Comparison of ENCODE assay signal across 1 cellular context in the genomic region with DNA sequence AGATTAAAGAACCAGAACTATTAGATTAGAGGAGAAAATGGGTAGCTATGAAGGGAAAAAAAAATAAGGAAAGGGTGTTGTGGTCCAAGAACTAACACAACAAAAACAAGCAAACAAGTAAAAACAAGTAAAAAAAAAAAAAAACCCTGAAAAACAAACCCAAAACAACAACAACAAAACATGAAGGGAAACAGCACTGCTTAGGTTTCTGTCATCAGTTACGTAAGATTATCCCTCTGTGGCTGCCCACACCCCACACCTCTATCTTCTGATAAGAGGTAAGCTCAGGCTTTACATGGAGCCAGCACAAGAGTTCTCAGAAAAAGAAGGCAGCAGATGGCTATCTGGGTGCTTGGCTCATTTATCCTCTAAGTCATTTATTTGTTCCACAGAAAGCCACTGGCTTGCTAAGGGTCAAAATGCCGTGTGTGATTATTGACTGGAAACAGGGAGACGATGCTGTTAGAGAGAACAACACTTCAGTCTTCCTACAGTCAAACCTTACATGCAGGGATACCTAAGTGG.
TF ChIP-seq lines count a peak whose summit lies in the region.

No MANE protein-coding gene starts in this region.

TF ChIP-seq in K562, 482 proteins besides CTCF, POLR2A, EP300 and RAD21 (continued from another document and continues in another):
- TF ChIP-seq, protein P1, sequence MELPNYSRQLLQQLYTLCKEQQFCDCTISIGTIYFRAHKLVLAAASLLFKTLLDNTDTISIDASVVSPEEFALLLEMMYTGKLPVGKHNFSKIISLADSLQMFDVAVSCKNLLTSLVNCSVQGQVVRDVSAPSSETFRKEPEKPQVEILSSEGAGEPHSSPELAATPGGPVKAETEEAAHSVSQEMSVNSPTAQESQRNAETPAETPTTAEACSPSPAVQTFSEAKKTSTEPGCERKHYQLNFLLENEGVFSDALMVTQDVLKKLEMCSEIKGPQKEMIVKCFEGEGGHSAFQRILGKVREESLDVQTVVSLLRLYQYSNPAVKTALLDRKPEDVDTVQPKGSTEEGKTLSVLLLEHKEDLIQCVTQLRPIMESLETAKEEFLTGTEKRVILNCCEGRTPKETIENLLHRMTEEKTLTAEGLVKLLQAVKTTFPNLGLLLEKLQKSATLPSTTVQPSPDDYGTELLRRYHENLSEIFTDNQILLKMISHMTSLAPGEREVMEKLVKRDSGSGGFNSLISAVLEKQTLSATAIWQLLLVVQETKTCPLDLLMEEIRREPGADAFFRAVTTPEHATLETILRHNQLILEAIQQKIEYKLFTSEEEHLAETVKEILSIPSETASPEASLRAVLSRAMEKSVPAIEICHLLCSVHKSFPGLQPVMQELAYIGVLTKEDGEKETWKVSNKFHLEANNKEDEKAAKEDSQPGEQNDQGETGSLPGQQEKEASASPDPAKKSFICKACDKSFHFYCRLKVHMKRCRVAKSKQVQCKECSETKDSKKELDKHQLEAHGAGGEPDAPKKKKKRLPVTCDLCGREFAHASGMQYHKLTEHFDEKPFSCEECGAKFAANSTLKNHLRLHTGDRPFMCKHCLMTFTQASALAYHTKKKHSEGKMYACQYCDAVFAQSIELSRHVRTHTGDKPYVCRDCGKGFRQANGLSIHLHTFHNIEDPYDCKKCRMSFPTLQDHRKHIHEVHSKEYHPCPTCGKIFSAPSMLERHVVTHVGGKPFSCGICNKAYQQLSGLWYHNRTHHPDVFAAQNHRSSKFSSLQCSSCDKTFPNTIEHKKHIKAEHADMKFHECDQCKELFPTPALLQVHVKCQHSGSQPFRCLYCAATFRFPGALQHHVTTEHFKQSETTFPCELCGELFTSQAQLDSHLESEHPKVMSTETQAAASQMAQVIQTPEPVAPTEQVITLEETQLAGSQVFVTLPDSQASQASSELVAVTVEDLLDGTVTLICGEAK (IDR thresholded peaks at IDR 0.05) = peak; percentile 54; the same call in 1 of the 2 replicates
- TF ChIP-seq, protein P1 (CRISPR knock-in tag; IDR thresholded peaks at IDR 0.05) = no peak
- no peak for TF ChIP-seq NR2C2 (CRISPR knock-in tag; IDR thresholded peaks at IDR 0.05)
- TF ChIP-seq NR2C2 (tag; IDR thresholded peaks at IDR 0.05) = peak; percentile 45
- peak; percentile 84; the same call in 1 of the 2 replicates for TF ChIP-seq POLR2AphosphoS5 (IDR thresholded peaks at IDR 0.05; ENCODE audit: control insufficient read depth, insufficient read depth, low read depth, low read length)
- TF ChIP-seq NFATC3 (IDR thresholded peaks at IDR 0.05) = peak; percentile 85; the same call in 1 of the 2 replicates
- peak; percentile 61; the same call in 1 of the 2 replicates for TF ChIP-seq TRIM28 (IDR thresholded peaks at IDR 0.05)
- TF ChIP-seq, protein P2, sequence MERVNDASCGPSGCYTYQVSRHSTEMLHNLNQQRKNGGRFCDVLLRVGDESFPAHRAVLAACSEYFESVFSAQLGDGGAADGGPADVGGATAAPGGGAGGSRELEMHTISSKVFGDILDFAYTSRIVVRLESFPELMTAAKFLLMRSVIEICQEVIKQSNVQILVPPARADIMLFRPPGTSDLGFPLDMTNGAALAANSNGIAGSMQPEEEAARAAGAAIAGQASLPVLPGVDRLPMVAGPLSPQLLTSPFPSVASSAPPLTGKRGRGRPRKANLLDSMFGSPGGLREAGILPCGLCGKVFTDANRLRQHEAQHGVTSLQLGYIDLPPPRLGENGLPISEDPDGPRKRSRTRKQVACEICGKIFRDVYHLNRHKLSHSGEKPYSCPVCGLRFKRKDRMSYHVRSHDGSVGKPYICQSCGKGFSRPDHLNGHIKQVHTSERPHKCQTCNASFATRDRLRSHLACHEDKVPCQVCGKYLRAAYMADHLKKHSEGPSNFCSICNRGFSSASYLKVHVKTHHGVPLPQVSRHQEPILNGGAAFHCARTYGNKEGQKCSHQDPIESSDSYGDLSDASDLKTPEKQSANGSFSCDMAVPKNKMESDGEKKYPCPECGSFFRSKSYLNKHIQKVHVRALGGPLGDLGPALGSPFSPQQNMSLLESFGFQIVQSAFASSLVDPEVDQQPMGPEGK (CRISPR knock-in tag; IDR thresholded peaks at IDR 0.05; ENCODE audit: borderline replicate concordance) = no peak
- peak; percentile 82 for TF ChIP-seq BCOR (IDR thresholded peaks at IDR 0.05)
- peak; percentile 36 for TF ChIP-seq HMGN3 (IDR thresholded peaks at IDR 0.05; ENCODE audit: borderline replicate concordance, extremely low read depth, insufficient read length, low read depth, low read length)
- TF ChIP-seq RCOR1 (IDR thresholded peaks at IDR 0.05; ENCODE audit: borderline replicate concordance in 1 of 2, low read depth in 2 of 2, low read length in 2 of 2) = peak; percentile 72 to 99; a peak in 3 of 4 replicates
- peak; percentile 75 for TF ChIP-seq SMAD1 (IDR thresholded peaks at IDR 0.05; ENCODE audit: low read depth, low read length, partially characterized antibody)
- peak; percentile 86 for TF ChIP-seq HDAC3 (IDR thresholded peaks at IDR 0.05; ENCODE audit: borderline replicate concordance, partially characterized antibody)
- TF ChIP-seq HDAC6 (IDR thresholded peaks at IDR 0.05; ENCODE audit: low read depth, low read length) = no peak
- TF ChIP-seq, protein P3, sequence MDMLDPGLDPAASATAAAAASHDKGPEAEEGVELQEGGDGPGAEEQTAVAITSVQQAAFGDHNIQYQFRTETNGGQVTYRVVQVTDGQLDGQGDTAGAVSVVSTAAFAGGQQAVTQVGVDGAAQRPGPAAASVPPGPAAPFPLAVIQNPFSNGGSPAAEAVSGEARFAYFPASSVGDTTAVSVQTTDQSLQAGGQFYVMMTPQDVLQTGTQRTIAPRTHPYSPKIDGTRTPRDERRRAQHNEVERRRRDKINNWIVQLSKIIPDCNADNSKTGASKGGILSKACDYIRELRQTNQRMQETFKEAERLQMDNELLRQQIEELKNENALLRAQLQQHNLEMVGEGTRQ (CRISPR knock-in tag; IDR thresholded peaks at IDR 0.05) = no peak
- TF ChIP-seq, protein P4, sequence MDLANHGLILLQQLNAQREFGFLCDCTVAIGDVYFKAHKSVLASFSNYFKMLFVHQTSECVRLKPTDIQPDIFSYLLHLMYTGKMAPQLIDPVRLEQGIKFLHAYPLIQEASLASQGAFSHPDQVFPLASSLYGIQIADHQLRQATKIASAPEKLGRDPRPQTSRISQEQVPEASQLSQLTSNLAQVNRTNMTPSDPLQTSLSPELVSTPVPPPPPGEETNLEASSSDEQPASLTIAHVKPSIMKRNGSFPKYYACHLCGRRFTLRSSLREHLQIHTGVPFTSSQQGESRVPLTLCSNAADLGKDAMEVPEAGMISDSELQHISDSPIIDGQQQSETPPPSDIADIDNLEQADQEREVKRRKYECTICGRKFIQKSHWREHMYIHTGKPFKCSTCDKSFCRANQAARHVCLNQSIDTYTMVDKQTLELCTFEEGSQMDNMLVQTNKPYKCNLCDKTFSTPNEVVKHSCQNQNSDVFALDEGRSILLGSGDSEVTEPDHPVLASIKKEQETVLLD (IDR thresholded peaks at IDR 0.05) = peak; percentile 81
- TF ChIP-seq ZBTB8A (IDR thresholded peaks at IDR 0.05; ENCODE audit: partially characterized antibody) = no peak
- TF ChIP-seq KDM1A (IDR thresholded peaks at IDR 0.05) = peak; percentile 89 to 95
- 0 out of 2 replicates have a peak, but pooled peaks have one; percentile 25 for TF ChIP-seq CBX5 (IDR thresholded peaks at IDR 0.05; ENCODE audit: borderline replicate concordance, low read depth)
- TF ChIP-seq, protein P5, sequence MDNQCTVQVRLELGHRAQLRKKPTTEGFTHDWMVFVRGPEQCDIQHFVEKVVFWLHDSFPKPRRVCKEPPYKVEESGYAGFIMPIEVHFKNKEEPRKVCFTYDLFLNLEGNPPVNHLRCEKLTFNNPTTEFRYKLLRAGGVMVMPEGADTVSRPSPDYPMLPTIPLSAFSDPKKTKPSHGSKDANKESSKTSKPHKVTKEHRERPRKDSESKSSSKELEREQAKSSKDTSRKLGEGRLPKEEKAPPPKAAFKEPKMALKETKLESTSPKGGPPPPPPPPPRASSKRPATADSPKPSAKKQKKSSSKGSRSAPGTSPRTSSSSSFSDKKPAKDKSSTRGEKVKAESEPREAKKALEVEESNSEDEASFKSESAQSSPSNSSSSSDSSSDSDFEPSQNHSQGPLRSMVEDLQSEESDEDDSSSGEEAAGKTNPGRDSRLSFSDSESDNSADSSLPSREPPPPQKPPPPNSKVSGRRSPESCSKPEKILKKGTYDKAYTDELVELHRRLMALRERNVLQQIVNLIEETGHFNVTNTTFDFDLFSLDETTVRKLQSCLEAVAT (IDR thresholded peaks at IDR 0.05) = peak; percentile 88 to 92
- peak; percentile 98 for TF ChIP-seq SMARCA4 (IDR thresholded peaks at IDR 0.05)
- TF ChIP-seq ELF4 (CRISPR knock-in tag; IDR thresholded peaks at IDR 0.05) = peak; percentile 80; the same call in 1 of the 2 replicates
- peak; percentile 77 for TF ChIP-seq CCNT2 (IDR thresholded peaks at IDR 0.05; ENCODE audit: borderline replicate concordance, extremely low read depth, insufficient read length, low read depth, low read length)
- peak; percentile 93 for TF ChIP-seq CBFA2T3 (IDR thresholded peaks at IDR 0.05)
- TF ChIP-seq ZEB2 (IDR thresholded peaks at IDR 0.05) = peak; percentile 99
- TF ChIP-seq, protein P6, sequence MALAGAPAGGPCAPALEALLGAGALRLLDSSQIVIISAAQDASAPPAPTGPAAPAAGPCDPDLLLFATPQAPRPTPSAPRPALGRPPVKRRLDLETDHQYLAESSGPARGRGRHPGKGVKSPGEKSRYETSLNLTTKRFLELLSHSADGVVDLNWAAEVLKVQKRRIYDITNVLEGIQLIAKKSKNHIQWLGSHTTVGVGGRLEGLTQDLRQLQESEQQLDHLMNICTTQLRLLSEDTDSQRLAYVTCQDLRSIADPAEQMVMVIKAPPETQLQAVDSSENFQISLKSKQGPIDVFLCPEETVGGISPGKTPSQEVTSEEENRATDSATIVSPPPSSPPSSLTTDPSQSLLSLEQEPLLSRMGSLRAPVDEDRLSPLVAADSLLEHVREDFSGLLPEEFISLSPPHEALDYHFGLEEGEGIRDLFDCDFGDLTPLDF (CRISPR knock-in tag; IDR thresholded peaks at IDR 0.05) = no peak
- peak; percentile 48; the same call in 1 of the 2 replicates for TF ChIP-seq PHF21A (IDR thresholded peaks at IDR 0.05; ENCODE audit: borderline replicate concordance, low read depth)
- TF ChIP-seq ARID1B (IDR thresholded peaks at IDR 0.05) = peak; percentile 97
- no peak for TF ChIP-seq TSC22D4 (tag; IDR thresholded peaks at IDR 0.05)
- TF ChIP-seq MBD2 (IDR thresholded peaks at IDR 0.05; ENCODE audit: borderline replicate concordance, low read depth) = peak; percentile 55; the same call in 1 of the 2 replicates
- TF ChIP-seq, protein P7, sequence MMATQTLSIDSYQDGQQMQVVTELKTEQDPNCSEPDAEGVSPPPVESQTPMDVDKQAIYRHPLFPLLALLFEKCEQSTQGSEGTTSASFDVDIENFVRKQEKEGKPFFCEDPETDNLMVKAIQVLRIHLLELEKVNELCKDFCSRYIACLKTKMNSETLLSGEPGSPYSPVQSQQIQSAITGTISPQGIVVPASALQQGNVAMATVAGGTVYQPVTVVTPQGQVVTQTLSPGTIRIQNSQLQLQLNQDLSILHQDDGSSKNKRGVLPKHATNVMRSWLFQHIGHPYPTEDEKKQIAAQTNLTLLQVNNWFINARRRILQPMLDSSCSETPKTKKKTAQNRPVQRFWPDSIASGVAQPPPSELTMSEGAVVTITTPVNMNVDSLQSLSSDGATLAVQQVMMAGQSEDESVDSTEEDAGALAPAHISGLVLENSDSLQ (IDR thresholded peaks at IDR 0.05) = peak; percentile 64
- 0 out of 2 replicates have a peak, but pooled peaks have one; percentile 23 for TF ChIP-seq GABPA (tag; conservative IDR thresholded peaks at IDR 0.05; ENCODE audit: low read depth)
- TF ChIP-seq, protein P8, sequence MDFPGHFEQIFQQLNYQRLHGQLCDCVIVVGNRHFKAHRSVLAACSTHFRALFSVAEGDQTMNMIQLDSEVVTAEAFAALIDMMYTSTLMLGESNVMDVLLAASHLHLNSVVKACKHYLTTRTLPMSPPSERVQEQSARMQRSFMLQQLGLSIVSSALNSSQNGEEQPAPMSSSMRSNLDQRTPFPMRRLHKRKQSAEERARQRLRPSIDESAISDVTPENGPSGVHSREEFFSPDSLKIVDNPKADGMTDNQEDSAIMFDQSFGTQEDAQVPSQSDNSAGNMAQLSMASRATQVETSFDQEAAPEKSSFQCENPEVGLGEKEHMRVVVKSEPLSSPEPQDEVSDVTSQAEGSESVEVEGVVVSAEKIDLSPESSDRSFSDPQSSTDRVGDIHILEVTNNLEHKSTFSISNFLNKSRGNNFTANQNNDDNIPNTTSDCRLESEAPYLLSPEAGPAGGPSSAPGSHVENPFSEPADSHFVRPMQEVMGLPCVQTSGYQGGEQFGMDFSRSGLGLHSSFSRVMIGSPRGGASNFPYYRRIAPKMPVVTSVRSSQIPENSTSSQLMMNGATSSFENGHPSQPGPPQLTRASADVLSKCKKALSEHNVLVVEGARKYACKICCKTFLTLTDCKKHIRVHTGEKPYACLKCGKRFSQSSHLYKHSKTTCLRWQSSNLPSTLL (IDR thresholded peaks at IDR 0.05) = peak; percentile 69
- TF ChIP-seq TBL1XR1 (IDR thresholded peaks at IDR 0.05; ENCODE audit: low read length in 2 of 2) = peak; percentile 74 to 97
- peak; percentile 96 for TF ChIP-seq HDAC2 (IDR thresholded peaks at IDR 0.05)
- TF ChIP-seq CEBPG (CRISPR knock-in tag; IDR thresholded peaks at IDR 0.05) = peak; percentile 45; the same call in 1 of the 2 replicates
- peak; percentile 87 to 89 for TF ChIP-seq CEBPG (tag; conservative IDR thresholded peaks at IDR 0.05 in 1 of 2, IDR thresholded peaks at IDR 0.05 in 1 of 2)
- TF ChIP-seq HDAC1 (IDR thresholded peaks at IDR 0.05) = peak; percentile 89 to 90
- 0 out of 2 replicates have a peak, but pooled peaks have one; percentile 49 for TF ChIP-seq NFIC (IDR thresholded peaks at IDR 0.05)
- peak; percentile 86; the same call in 1 of the 2 replicates for TF ChIP-seq MTA3 (IDR thresholded peaks at IDR 0.05; ENCODE audit: borderline replicate concordance)
- peak; percentile 66; the same call in 1 of the 2 replicates for TF ChIP-seq CREB1 (IDR thresholded peaks at IDR 0.05)
- no peak for TF ChIP-seq CREB1 (CRISPR knock-in tag; IDR thresholded peaks at IDR 0.05)
